In the genomic region with DNA sequence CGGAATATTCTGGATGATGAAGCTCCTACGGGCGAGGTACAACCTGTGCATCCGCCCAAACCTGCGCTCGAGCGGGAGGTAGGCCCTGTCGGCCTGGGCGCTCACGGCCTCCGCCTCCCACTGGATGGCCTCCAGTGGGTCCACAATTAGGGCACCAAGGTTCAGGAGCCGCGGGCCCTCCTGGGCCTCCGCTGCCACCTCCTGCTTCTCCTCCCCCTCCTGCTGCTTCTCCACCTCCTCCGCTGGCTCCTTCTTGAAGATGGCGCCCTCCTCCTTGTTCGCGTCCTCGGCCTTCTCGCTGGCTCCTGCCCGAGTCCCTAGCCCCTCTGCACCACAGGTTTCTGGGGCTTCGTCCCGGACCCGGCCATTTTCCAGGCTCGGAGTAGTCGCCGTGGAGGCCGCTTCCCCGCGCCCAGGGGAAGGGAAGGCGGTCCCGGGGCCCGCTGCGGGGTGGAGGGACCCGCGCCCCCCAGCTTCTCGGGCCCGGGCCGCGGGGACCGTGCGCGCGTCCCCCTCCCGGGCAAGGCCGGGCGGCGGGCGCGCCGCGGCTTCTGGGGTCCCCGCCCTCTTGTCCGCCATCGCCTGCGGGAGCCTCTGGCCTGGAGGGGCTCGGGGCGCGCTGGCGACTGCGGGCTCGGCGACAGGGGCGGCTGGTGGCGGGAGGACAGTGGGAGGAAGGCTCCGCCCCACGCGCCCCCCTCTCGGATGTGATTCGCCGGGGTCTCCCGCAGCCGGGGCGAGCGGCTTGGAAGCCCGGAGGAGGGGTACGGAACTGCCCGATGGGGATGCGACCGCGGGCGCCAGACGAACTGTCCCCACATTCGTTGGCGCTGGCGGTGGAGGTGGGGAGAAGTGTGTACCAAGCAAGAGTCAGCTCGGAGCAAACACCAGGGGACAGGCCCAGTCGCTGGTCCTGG, we compare ENCODE assay signal across 7 cellular contexts. TPM values are rescaled to one million over a fixed set of nuclear protein-coding genes. Genes with fewer than 3 reads are reported as not detected.
DNase-seq lines count a peak whose midpoint lies in the region; ATAC-seq and TF ChIP-seq lines count a peak whose summit lies in the region.

No MANE protein-coding gene starts in this region.

- no peaks in the 10 kb centered on the region for H3K27me3 ChIP-seq in WERI-Rb-1 (ENCODE audit: insufficient read depth, low read depth, severe bottlenecking)

- TF ChIP-seq CTCF in HFF-Myc (IDR thresholded peaks at IDR 0.05; ENCODE audit: low read depth, low read length, missing control alignments), result no peak
- no peak for TF ChIP-seq CTCF in WERI-Rb-1 (IDR thresholded peaks at IDR 0.05; ENCODE audit: low read depth, low read length)
- TF ChIP-seq CTCF in choroid plexus epithelial cell (conservative IDR thresholded peaks at IDR 0.05; ENCODE audit: low read depth, low read length), result no peak

- intact Hi-C loops in left colon (cut with DNase I, micrococcal nuclease), result no loop called here

- DNase-seq in HFF-Myc (ENCODE audit: extremely low read depth, low read depth) (no peak), WERI-Rb-1 (peak; percentile 76), choroid plexus epithelial cell (ENCODE audit: low read depth) (peak; percentile 40), left colon (peak; percentile 42 to 51)
- peak; percentile 49 to 60 for DNase-seq in stimulated activated CD4-positive, alpha-beta T cell treated with anti-CD3 and anti-CD28 coated beads, Interleukin-2, amount 100 ng/mL, for 24 hours

- H3K4me3 ChIP-seq in HFF-Myc (replicated peaks; ENCODE audit: low read depth, low read length), result peak overlapping the region; percentile 41
- H3K4me3 ChIP-seq in WERI-Rb-1 (ENCODE audit: low read depth, low read length), result peak overlapping the region; percentile 66
- peak overlapping the region; percentile 68 for H3K4me3 ChIP-seq in choroid plexus epithelial cell (ENCODE audit: low read depth, low read length)

- H3K9me3 ChIP-seq in WERI-Rb-1 (ENCODE audit: severe bottlenecking), result no peaks in the 10 kb centered on the region

- peak overlapping the region; percentile 96 for H3K27ac ChIP-seq in WERI-Rb-1

- H3K36me3 ChIP-seq in WERI-Rb-1, result peaks cover 21% of the 10 kb centered on the region

- ATAC-seq in left colon, result peak; percentile 63
- ATAC-seq in GM19467 (IDR thresholded peaks at IDR 0.05; ENCODE audit: unreplicated experiment), result no peak
- ATAC-seq in HG03045 (IDR thresholded peaks at IDR 0.05; ENCODE audit: unreplicated experiment), result no peak

RNA-seq across cellular contexts. Expression of gene PLAGL2, which starts 17.6 kb away (rescaled TPM):
- total RNA-seq in left colon, result 10 to 100 TPM; 13.4 to 28.0 TPM

RNA-seq across cellular contexts. Expression of gene POFUT1, which starts 17.7 kb away (rescaled TPM):
- 10 to 100 TPM; 36.6 to 63.2 TPM for total RNA-seq in left colon
